9 cellular contexts compared by ENCODE assay signal in the genomic region with DNA sequence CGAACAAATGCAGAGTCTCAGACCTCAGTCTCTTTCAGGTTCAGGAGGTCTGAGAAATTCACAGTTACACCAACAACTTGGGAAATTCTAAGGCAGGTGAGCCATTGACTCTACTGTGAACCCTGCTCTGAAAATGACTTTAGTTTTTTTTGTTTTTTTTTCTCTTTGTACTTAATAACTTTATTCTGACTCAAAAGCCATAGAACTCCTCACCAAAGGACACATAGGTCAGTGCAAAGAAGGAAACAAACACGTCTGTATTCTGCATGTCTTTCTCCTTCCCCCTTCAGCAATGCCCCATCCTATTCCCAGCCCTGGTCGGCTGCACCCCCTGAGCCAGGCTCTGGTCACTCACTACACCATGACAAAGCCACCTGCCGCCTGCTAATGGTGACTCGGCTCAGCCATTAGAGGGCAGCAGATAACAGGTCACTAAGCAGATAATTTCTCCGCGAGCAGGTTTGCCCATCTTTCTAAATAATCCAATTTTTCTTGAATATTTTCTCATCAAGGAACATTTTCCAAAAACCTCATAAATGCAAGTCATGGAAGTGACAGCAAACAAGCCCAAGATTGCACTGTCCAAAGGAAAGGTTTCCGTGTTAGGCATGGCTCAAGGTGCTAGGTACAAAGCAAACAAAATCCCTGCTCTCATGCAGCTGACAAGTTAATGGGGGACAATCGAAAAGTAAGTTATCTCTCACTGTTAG. TPM values are rescaled to one million over a fixed set of nuclear protein-coding genes. Genes with fewer than 3 reads are reported as not detected.
DNase-seq lines count a peak whose midpoint lies in the region; ATAC-seq, FAIRE-seq and TF ChIP-seq lines count a peak whose summit lies in the region.
"Had no signal": no experiment of that assay in that cellular context is flagged by ENCODE, and none has a peak within 500 bp of the region (broad histone marks: within the 10 kb centered on the region; RNA-seq: fewer than 3 reads in every experiment).

No MANE protein-coding gene starts in this region.

- DNase-seq in NCI-H2171 treated with DMSO at 0.1 percent for 48 hours (lab: John Stamatoyannopoulos, UW) (peak; percentile 24), NCI-H2171 (lab: John Stamatoyannopoulos, UW) (no peak), NOMO-1 (lab: John Stamatoyannopoulos, UW; ENCODE audit: unreplicated experiment in 2 of 2) (peak; percentile 33 to 52), GM12878 (ENCODE audit: low read depth, low spot score) (no peak), iPS-NIHi11 (ENCODE audit: low spot score) (peak; percentile 85), spleen (peak; percentile 83)

- peak; percentile 93 for FAIRE-seq in GM12878 (lab: Jason Lieb, UNC)

- H3K79me2 ChIP-seq in GM12878 (ENCODE audit: control insufficient read depth, insufficient read depth, low read length) = no peaks in the 10 kb centered on the region

- CTCF ChIA-PET in GM12878 (lab: Yijun Ruan, JAX) = interaction anchor here (0.6 to 11.4 kb wide), 22 partner anchors 10 to 781 kb away, joined by 3 to 222 read pairs (median 4); a partner anchor contains a TSS

- no peaks in the 10 kb centered on the region for H4K20me1 ChIP-seq in GM12878 (ENCODE audit: control insufficient read depth, insufficient read depth)

- in situ Hi-C loops in GM12878 (cut with MboI) = loop anchor here (25.0 kb wide), 1 partner anchor 675 kb away; no protein-coding TSS in a partner anchor

- no peak for TF ChIP-seq EP300 in GM12878 (IDR thresholded peaks at IDR 0.05; ENCODE audit: borderline replicate concordance in 1 of 2, control insufficient read depth in 1 of 2, low read depth in 2 of 2, low read length in 2 of 2)

- SMC1A ChIA-PET in GM12878 (lab: Charles Lee; ENCODE audit: uncharacterized antibody, unreplicated experiment) = interaction anchor here (0.7 to 7.2 kb wide), 11 partner anchors 10 to 397 kb away, joined by 3 to 86 read pairs (median 4); a partner anchor contains a TSS

- TF ChIP-seq POLR2A in GM12878 (IDR thresholded peaks at IDR 0.05; ENCODE audit: low read depth, low read length) = no peak
- no peak for TF ChIP-seq POLR2A in spleen (IDR thresholded peaks at IDR 0.05)

- H3K27me3 ChIP-seq in GM12878 (replicated peaks in 1 of 2; ENCODE audit: control insufficient read depth in 2 of 2, insufficient read depth in 2 of 2, low read length in 1 of 2) = no peaks in the 10 kb centered on the region
- no peaks in the 10 kb centered on the region for H3K27me3 ChIP-seq in spleen (replicated peaks in 1 of 7)

- POLR2A ChIA-PET in GM12878 (lab: Charles Lee) = no interaction called here

- 19% methylated on average over 9 of the region's 9 CpGs for WGBS in GM12878 (ENCODE audit: insufficient coverage, insufficient replicate concordance, low lambda C conversion rate, missing lambda C conversion rate)
- 16 to 23% (median 19%) methylated on average over 9 of the region's 9 CpGs for WGBS in spleen, 5 donors

- peak; percentile 93 for TF ChIP-seq RAD21 in GM12878 (IDR thresholded peaks at IDR 0.05; ENCODE audit: insufficient read depth, low read depth, low read length)

- H3K4me3 ChIP-seq in GM12878 (no peak overlapping the region), spleen (no peak overlapping the region)

- H2AFZ ChIP-seq in GM12878 (ENCODE audit: control insufficient read depth, low read depth, low read length) = no peak overlapping the region

- RAD21 ChIA-PET in GM12878 (lab: Charles Lee; ENCODE audit: unreplicated experiment) = interaction anchor here (0.7 to 3.8 kb wide), 6 partner anchors 17 to 296 kb away, joined by 3 to 37 read pairs (median 3); no protein-coding TSS in a partner anchor

- H3K27ac ChIP-seq in GM12878 (ENCODE audit: control insufficient read depth, insufficient read depth) (no peak overlapping the region), spleen (no peak overlapping the region)

- no peaks in the 10 kb centered on the region; the same call in 1 of the 2 replicates for H3K4me1 ChIP-seq in GM12878 (ENCODE audit: control insufficient read depth, insufficient read depth, low read length)
- peaks cover 0 to 21% (median 14%) of the 10 kb centered on the region in 6 donors for H3K4me1 ChIP-seq in spleen

- ATAC-seq in GM21381 (IDR thresholded peaks at IDR 0.05; ENCODE audit: unreplicated experiment) = peak; percentile 48
- peak; percentile 65 for ATAC-seq in HG03571 (IDR thresholded peaks at IDR 0.05; ENCODE audit: unreplicated experiment)
- peak; percentile 92 for ATAC-seq in GM12878
- ATAC-seq: CD8-positive, alpha-beta T cell had no signal

- no TSS peak for BruUV-seq in GM12878 (replicated peaks; lab: Mats Ljungman, UMichigan)

- no peak overlapping the region for H3K4me2 ChIP-seq in GM12878 (ENCODE audit: control insufficient read depth, insufficient read depth)

- H3K36me3 ChIP-seq in GM12878 (ENCODE audit: control insufficient read depth in 2 of 2, insufficient read depth in 2 of 2, low read length in 1 of 2) = no peaks in the 10 kb centered on the region
- no peaks in the 10 kb centered on the region for H3K36me3 ChIP-seq in spleen

- H3K9me3 ChIP-seq in GM12878 (replicated peaks; ENCODE audit: control insufficient read depth, insufficient read depth, low read length) = no peaks in the 10 kb centered on the region
- no peaks in the 10 kb centered on the region for H3K9me3 ChIP-seq in spleen

- TF ChIP-seq CTCF in GM12878 (IDR thresholded peaks at IDR 0.05 in 2 of 3, conservative IDR thresholded peaks at IDR 0.05 in 1 of 3; ENCODE audit: control insufficient read depth in 2 of 3, extremely low read depth in 1 of 3, insufficient read depth in 1 of 3, low read depth in 3 of 3, low read length in 3 of 3) (peak; percentile 81 to 85 (median 84); a peak in 5 of 6 replicates), spleen (IDR thresholded peaks at IDR 0.05 in 8 of 11, conservative IDR thresholded peaks at IDR 0.05 in 3 of 11) (peak; percentile 27 to 78 (median 70))

- no peak overlapping the region for H3K9ac ChIP-seq in GM12878 (ENCODE audit: control insufficient read depth, insufficient read depth, low read length)

- intact Hi-C loops in GM12878 (cut with micrococcal nuclease; ENCODE audit: unreplicated experiment) = loop anchor here (1.0 kb wide), 3 partner anchors 205 to 259 kb away; a partner anchor contains a TSS
- intact Hi-C loops in spleen (cut with DNase I; ENCODE audit: low total_unique reads) = loop anchor here (5.0 kb wide), 1 partner anchor 205 kb away; no protein-coding TSS in a partner anchor

TF ChIP-seq in GM12878, 131 proteins besides CTCF, POLR2A, EP300 and RAD21 (continues in another document):
- TF ChIP-seq STAT1 (conservative IDR thresholded peaks at IDR 0.05) = no peak
- TF ChIP-seq, protein P1, sequence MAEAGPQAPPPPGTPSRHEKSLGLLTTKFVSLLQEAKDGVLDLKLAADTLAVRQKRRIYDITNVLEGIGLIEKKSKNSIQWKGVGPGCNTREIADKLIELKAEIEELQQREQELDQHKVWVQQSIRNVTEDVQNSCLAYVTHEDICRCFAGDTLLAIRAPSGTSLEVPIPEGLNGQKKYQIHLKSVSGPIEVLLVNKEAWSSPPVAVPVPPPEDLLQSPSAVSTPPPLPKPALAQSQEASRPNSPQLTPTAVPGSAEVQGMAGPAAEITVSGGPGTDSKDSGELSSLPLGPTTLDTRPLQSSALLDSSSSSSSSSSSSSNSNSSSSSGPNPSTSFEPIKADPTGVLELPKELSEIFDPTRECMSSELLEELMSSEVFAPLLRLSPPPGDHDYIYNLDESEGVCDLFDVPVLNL (IDR thresholded peaks at IDR 0.05; ENCODE audit: low read depth, low read length) = no peak
- TF ChIP-seq HDAC2 (IDR thresholded peaks at IDR 0.05) = no peak
- no peak for TF ChIP-seq SP1 (IDR thresholded peaks at IDR 0.05; ENCODE audit: low read depth, low read length)
- TF ChIP-seq ZNF24 (IDR thresholded peaks at IDR 0.05) = no peak
- TF ChIP-seq, protein P2, sequence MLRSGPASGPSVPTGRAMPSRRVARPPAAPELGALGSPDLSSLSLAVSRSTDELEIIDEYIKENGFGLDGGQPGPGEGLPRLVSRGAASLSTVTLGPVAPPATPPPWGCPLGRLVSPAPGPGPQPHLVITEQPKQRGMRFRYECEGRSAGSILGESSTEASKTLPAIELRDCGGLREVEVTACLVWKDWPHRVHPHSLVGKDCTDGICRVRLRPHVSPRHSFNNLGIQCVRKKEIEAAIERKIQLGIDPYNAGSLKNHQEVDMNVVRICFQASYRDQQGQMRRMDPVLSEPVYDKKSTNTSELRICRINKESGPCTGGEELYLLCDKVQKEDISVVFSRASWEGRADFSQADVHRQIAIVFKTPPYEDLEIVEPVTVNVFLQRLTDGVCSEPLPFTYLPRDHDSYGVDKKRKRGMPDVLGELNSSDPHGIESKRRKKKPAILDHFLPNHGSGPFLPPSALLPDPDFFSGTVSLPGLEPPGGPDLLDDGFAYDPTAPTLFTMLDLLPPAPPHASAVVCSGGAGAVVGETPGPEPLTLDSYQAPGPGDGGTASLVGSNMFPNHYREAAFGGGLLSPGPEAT (IDR thresholded peaks at IDR 0.05; ENCODE audit: low read depth) = no peak
- TF ChIP-seq KDM1A (IDR thresholded peaks at IDR 0.05; ENCODE audit: borderline replicate concordance) = no peak
- TF ChIP-seq NBN (IDR thresholded peaks at IDR 0.05) = no peak
- no peak for TF ChIP-seq BCL11A (IDR thresholded peaks at IDR 0.05; ENCODE audit: low read depth, low read length)

RNA-seq across cellular contexts. Expression of a gene that starts 37.7 kb away (rescaled TPM):
- not detected in 2 replicates for total RNA-seq in GM12878 (2013; cell fraction: nucleolus; rRNA removed)
- total RNA-seq in GM12878 (2014; rRNA removed) (not detected in 2 replicates), GM12878 (2014; rRNA removed; fragmentation: Illumina TruSeq; extraction: Trizol) (not detected in 2 replicates), GM12878 (2021) (1.3 and 1.7 TPM in 2 replicates), spleen (not detected)
- not detected for polyA plus RNA-seq in GM12878 (2011; ENCODE audit: low read depth)
- polyA plus RNA-seq in GM12878 (2011; rRNA removed) (not detected in 2 replicates), GM12878 (2014; fragmentation: Illumina TruSeq; extraction: Trizol) (not detected in 2 replicates), GM12878 (2014; fragmentation: Nextera tagmentation; extraction: Ambion mirVana) (under 1 TPM in 1 of 2 experiments, not detected in 1; 0.06 TPM), GM12878 (2014; rRNA removed) (not detected in 2 replicates), GM12878 (2016; fragmentation: Nextera tagmentation; extraction: Ambion mirVana) (not detected), spleen (under 1 TPM in 2 of 3 donors, not detected in 1; 0.11 to 0.29 TPM)
- polyA plus RNA-seq in GM12878 (2011; cell fraction: cytosol; rRNA removed) = not detected in 2 replicates
- not detected in 2 replicates for polyA plus RNA-seq in GM12878 (2011; cell fraction: nucleus; rRNA removed)
- not detected in 2 replicates for polyA plus RNA-seq in GM12878 (2012)
- polyA minus RNA-seq in GM12878 (2011; rRNA and poly(A)+ RNA removed) = not detected in 2 replicates
- not detected in 2 replicates for polyA minus RNA-seq in GM12878 (2011; cell fraction: cytosol; rRNA and poly(A)+ RNA removed)
- polyA minus RNA-seq in GM12878 (2011; cell fraction: nucleus; rRNA and poly(A)+ RNA removed) = not detected in 2 replicates
- total RNA-seq: CD8-positive, alpha-beta T cell had no signal

Comparison
In these comparisons a context has a peak if more than half of its experiments do, and no peak if none do; other contexts are left out.
1. DNase-seq: peak in NCI-H2171 treated with DMSO at 0.1 percent for 48 hours (single experiment), NOMO-1 (2 of 2), iPS-NIHi11 (single experiment) and spleen (single experiment); none in NCI-H2171 (single experiment) and GM12878 (single experiment).
2. Peak in every context shown above with its lines, with median percentiles within 50 percentile points of each other: ATAC-seq.